ENCODE assay signal across 18 cellular contexts in genomic region chr2:45261746-45262145, GRCh38.
DNase-seq lines count a peak whose midpoint lies in the region; ATAC-seq and TF ChIP-seq lines count a peak whose summit lies in the region.
"Had no signal": no experiment of that assay in that cellular context is flagged by ENCODE, and none has a peak within 500 bp of the region (broad histone marks: within the 10 kb centered on the region; RNA-seq: fewer than 3 reads in every experiment).

No MANE protein-coding gene starts in this region.

- H3K4me3 ChIP-seq in BLaER1 (no peak overlapping the region), gastroesophageal sphincter (no peak overlapping the region), ascending aorta (no peak overlapping the region)

- 0 out of 2 replicates have a peak, but pooled peaks cover 3% of the 10 kb centered on the region for H3K9me3 ChIP-seq in BLaER1
- no peaks in the 10 kb centered on the region for H3K9me3 ChIP-seq in KOPT-K1 (ENCODE audit: insufficient read depth, low read length, poor library complexity, severe bottlenecking)
- no peaks in the 10 kb centered on the region for H3K9me3 ChIP-seq in gastroesophageal sphincter
- H3K9me3 ChIP-seq in ascending aorta: no peaks in the 10 kb centered on the region

- no peaks in the 10 kb centered on the region for H4K20me1 ChIP-seq in BLaER1

- peak overlapping the region; percentile 71 for H3K4me2 ChIP-seq in BLaER1

- CTCF ChIA-PET in activated naive CD4-positive, alpha-beta T cell treated with anti-CD3 and anti-CD28 coated beads for 36 hours (lab: Charles Lee): no interaction called here

- DNase-seq in NCI-H69 (lab: John Stamatoyannopoulos, UW) (peak; percentile 8), head of caudate nucleus (peak in 37 of 42 donors; percentile 13 to 84 (median 56)), ascending aorta (ENCODE audit: low spot score in 2 of 2) (no peak)
- DNase-seq in stimulated activated CD4-positive, alpha-beta T cell treated with anti-CD3 and anti-CD28 coated beads, Interleukin-4, amount 100 ng/mL, for 1 hour: no peak
- DNase-seq in activated naive CD4-positive, alpha-beta T cell treated with anti-CD3 and anti-CD28 coated beads for 36 hours: no peak
- DNase-seq: AML-193; CD4-positive, CD25-positive, alpha-beta regulatory T cell; HCEC 1CT; MV-4-11; NCI-H1417 treated with DMSO at 0.1 percent for 48 hours; NCI-H1930; NCI-H526; T-cell had no signal

- intact Hi-C loops in head of caudate nucleus (cut with DNase I) (no loop called here), ascending aorta (cut with DNase I) (loop anchor here (5.0 kb wide), 1 partner anchor 49 kb away; no protein-coding TSS in a partner anchor)
- intact Hi-C loops in activated naive CD4-positive, alpha-beta T cell treated with anti-CD3 and anti-CD28 coated beads for 36 hours (cut with micrococcal nuclease): no loop called here

- H3K4me3 Mint-ChIP-seq in activated naive CD4-positive, alpha-beta T cell treated with anti-CD3 and anti-CD28 coated beads for 36 hours: no peak overlapping the region
- H3K4me3 Mint-ChIP-seq: CD4-positive, CD25-positive, alpha-beta regulatory T cell; IgD-negative memory B cell; T-cell had no signal

- H3K27ac Mint-ChIP-seq in activated naive CD4-positive, alpha-beta T cell treated with anti-CD3 and anti-CD28 coated beads for 36 hours: no peak overlapping the region
- H3K27ac Mint-ChIP-seq: CD4-positive, CD25-positive, alpha-beta regulatory T cell; IgD-negative memory B cell; T-cell had no signal

- H3K9ac ChIP-seq in BLaER1: no peak overlapping the region

- ATAC-seq in gastroesophageal sphincter: no peak
- ATAC-seq: T-cell had no signal

- H3K4me1 ChIP-seq in BLaER1 (peaks cover 96% of the 10 kb centered on the region), gastroesophageal sphincter (peaks cover 0 to 31% (median 0%) of the 10 kb centered on the region in 3 donors), ascending aorta (peaks cover 0 to 26% of the 10 kb centered on the region in 2 donors)

- no peaks in the 10 kb centered on the region for H3K9me3 Mint-ChIP-seq in activated naive CD4-positive, alpha-beta T cell treated with anti-CD3 and anti-CD28 coated beads for 36 hours
- H3K9me3 Mint-ChIP-seq: CD4-positive, CD25-positive, alpha-beta regulatory T cell; T-cell had no signal

- no peaks in the 10 kb centered on the region for H3K36me3 ChIP-seq in BLaER1
- no peaks in the 10 kb centered on the region for H3K36me3 ChIP-seq in KOPT-K1 (ENCODE audit: insufficient read depth, low read length)
- no peaks in the 10 kb centered on the region for H3K36me3 ChIP-seq in gastroesophageal sphincter
- no peaks in the 10 kb centered on the region for H3K36me3 ChIP-seq in ascending aorta

- H3K27ac ChIP-seq in BLaER1 (0 out of 2 replicates have a peak overlapping the region, but pooled peaks have one; percentile 14), KOPT-K1 (ENCODE audit: low read depth, low read length, poor library complexity, severe bottlenecking) (peak overlapping the region; percentile 45), gastroesophageal sphincter (no peak overlapping the region), ascending aorta (no peak overlapping the region)
- H3K27ac ChIP-seq: HL-60 had no signal

- peaks cover 10% of the 10 kb centered on the region for H3K27me3 Mint-ChIP-seq in activated naive CD4-positive, alpha-beta T cell treated with anti-CD3 and anti-CD28 coated beads for 36 hours (ENCODE audit: low read depth)

- H3K36me3 Mint-ChIP-seq in activated naive CD4-positive, alpha-beta T cell treated with anti-CD3 and anti-CD28 coated beads for 36 hours (ENCODE audit: low read depth): no peaks in the 10 kb centered on the region
- H3K36me3 Mint-ChIP-seq: CD4-positive, CD25-positive, alpha-beta regulatory T cell; IgD-negative memory B cell; T-cell had no signal

- no peaks in the 10 kb centered on the region for H3K4me1 Mint-ChIP-seq in activated naive CD4-positive, alpha-beta T cell treated with anti-CD3 and anti-CD28 coated beads for 36 hours (ENCODE audit: low read depth)

- no peaks in the 10 kb centered on the region for H3K27me3 ChIP-seq in BLaER1
- peaks cover 5% of the 10 kb centered on the region for H3K27me3 ChIP-seq in gastroesophageal sphincter
- no peaks in the 10 kb centered on the region for H3K27me3 ChIP-seq in ascending aorta

- TF ChIP-seq EP300 in gastroesophageal sphincter (IDR thresholded peaks at IDR 0.05): no peak

- no peak for TF ChIP-seq POLR2A in gastroesophageal sphincter (IDR thresholded peaks at IDR 0.05)

- WGBS in gastroesophageal sphincter (ENCODE audit: low coverage in 1 of 2), 2 donors: 41 to 96% methylated on average over 2 to 3 of the region's 4 CpGs

- TF ChIP-seq CTCF in gastroesophageal sphincter (IDR thresholded peaks at IDR 0.05): no peak
- no peak for TF ChIP-seq CTCF in ascending aorta (IDR thresholded peaks at IDR 0.05)

Comparison
In these comparisons a context has a peak if more than half of its experiments do, and no peak if none do; other contexts are left out.
1. H3K27ac ChIP-seq: peak in BLaER1 (single experiment) and KOPT-K1 (single experiment); none in gastroesophageal sphincter (0 of 4) and ascending aorta (0 of 2).
2. DNase-seq: peak in NCI-H69 (single experiment) and head of caudate nucleus (37 of 42); none in ascending aorta (0 of 2), stimulated activated CD4-positive, alpha-beta T cell treated with anti-CD3 and anti-CD28 coated beads, Interleukin-4, amount 100 ng/mL, for 1 hour (single experiment) and activated naive CD4-positive, alpha-beta T cell treated with anti-CD3 and anti-CD28 coated beads for 36 hours (single experiment).